ENCODE assay signal across 8 cellular contexts in genomic region chr1:150621497-150622113, GRCh38. TPM values are rescaled to one million over a fixed set of nuclear protein-coding genes. Genes with fewer than 3 reads are reported as not detected.
DNase-seq lines count a peak whose midpoint lies in the region; ATAC-seq and TF ChIP-seq lines count a peak whose summit lies in the region.

No MANE protein-coding gene starts in this region.

- H3K4me2 ChIP-seq in trophoblast cell (ENCODE audit: low read length), result no peak overlapping the region

- H3K4me1 Mint-ChIP-seq in activated T-cell treated with anti-CD3 and anti-CD28 coated beads, Interleukin-2, amount 50 U/mL, for 72 hours (ENCODE audit: low read depth), result peaks cover 77% of the 10 kb centered on the region

- no peak overlapping the region for H4K8ac ChIP-seq in trophoblast cell (ENCODE audit: low read depth, low read length)

- H3K9me3 Mint-ChIP-seq in activated T-cell treated with anti-CD3 and anti-CD28 coated beads, Interleukin-2, amount 50 U/mL, for 72 hours, result no peaks in the 10 kb centered on the region

- H4K91ac ChIP-seq in trophoblast cell (ENCODE audit: low read depth, low read length), result no peak overlapping the region

- H3K4me1 ChIP-seq in trophoblast cell (ENCODE audit: control insufficient read depth in 1 of 2, insufficient read depth in 2 of 2, low read length in 2 of 2), result peaks cover 7 to 8% of the 10 kb centered on the region in 2 experiments

- H3K9me3 ChIP-seq in trophoblast cell (ENCODE audit: insufficient read depth, low read depth, low read length), result no peaks in the 10 kb centered on the region

- WGBS in trophoblast cell (ENCODE audit: extremely low coverage, insufficient coverage, insufficient read length), result no CpG with 5 or more reads among the region's 5 CpGs

- no peaks in the 10 kb centered on the region for H3K79me1 ChIP-seq in trophoblast cell (ENCODE audit: low read length)

- no peak overlapping the region for H3K9ac ChIP-seq in trophoblast cell (ENCODE audit: low read length)

- no peak overlapping the region for H3K14ac ChIP-seq in trophoblast cell (ENCODE audit: low read length)

- no peak overlapping the region for H3K27ac ChIP-seq in trophoblast cell (ENCODE audit: low read depth, low read length)

- peaks cover 29 to 45% of the 10 kb centered on the region in 2 donors for H3K36me3 Mint-ChIP-seq in activated T-cell treated with anti-CD3 and anti-CD28 coated beads, Interleukin-2, amount 50 U/mL, for 72 hours (ENCODE audit: insufficient read depth in 2 of 2)

- no peak overlapping the region for H4K12ac ChIP-seq in trophoblast cell (ENCODE audit: low read depth, low read length)

- no peak overlapping the region for H2BK5ac ChIP-seq in trophoblast cell (ENCODE audit: low read depth, low read length, poor library complexity)

- H3K4me3 Mint-ChIP-seq in activated T-cell treated with anti-CD3 and anti-CD28 coated beads, Interleukin-2, amount 50 U/mL, for 72 hours, result peak overlapping the region; percentile 62 to 75

- peak in 1 of 2 donors; percentile 39 for ATAC-seq in activated T-cell treated with anti-CD3 and anti-CD28 coated beads, Interleukin-2, amount 50 U/mL, for 72 hours (replicated peaks in 1 of 2)
- ATAC-seq in GM21619 (IDR thresholded peaks at IDR 0.05; ENCODE audit: unreplicated experiment) (no peak), HG02852 (IDR thresholded peaks at IDR 0.05; ENCODE audit: unreplicated experiment) (no peak)

- peaks cover 28 to 52% of the 10 kb centered on the region in 2 experiments for H3K36me3 ChIP-seq in trophoblast cell (ENCODE audit: control insufficient read depth in 1 of 2, insufficient read depth in 2 of 2, low read length in 2 of 2)

- H3K27me3 ChIP-seq in trophoblast cell (ENCODE audit: insufficient read depth, low read length), result no peaks in the 10 kb centered on the region

- H3K23ac ChIP-seq in trophoblast cell (ENCODE audit: low read length), result no peak overlapping the region

- TF ChIP-seq CTCF in fibroblast of mammary gland (conservative IDR thresholded peaks at IDR 0.05; ENCODE audit: control insufficient read depth, insufficient read depth, low read depth, low read length), result peak; percentile 73

- peaks cover 2% of the 10 kb centered on the region for H3K79me2 ChIP-seq in trophoblast cell (ENCODE audit: control insufficient read depth, insufficient read depth, low read length, poor library complexity)

- DNase-seq in NCI-H526 (lab: John Stamatoyannopoulos, UW) (peak; percentile 51 to 68), NCI-H526 treated with DMSO at 0.1 percent for 48 hours (lab: John Stamatoyannopoulos, UW) (no peak), NCI-H460 (ENCODE audit: extremely low read depth, low read depth) (peak; percentile 47), fibroblast of mammary gland (ENCODE audit: low read depth) (peak; percentile 84), trophoblast cell (peak; percentile 46 to 71)
- peak; percentile 57 for DNase-seq in activated T-cell treated with anti-CD3 and anti-CD28 coated beads, Interleukin-2, amount 50 U/mL, for 72 hours

- no peaks in the 10 kb centered on the region for H3K27me3 Mint-ChIP-seq in activated T-cell treated with anti-CD3 and anti-CD28 coated beads, Interleukin-2, amount 50 U/mL, for 72 hours (ENCODE audit: low read depth)

- no peak overlapping the region for H2AFZ ChIP-seq in trophoblast cell (ENCODE audit: insufficient read depth, low read length, poor library complexity)

- H3K27ac Mint-ChIP-seq in activated T-cell treated with anti-CD3 and anti-CD28 coated beads, Interleukin-2, amount 50 U/mL, for 72 hours, result peak overlapping the region; percentile 95

- no peak overlapping the region for H3K18ac ChIP-seq in trophoblast cell (ENCODE audit: low read length)

- no peak overlapping the region for H2BK12ac ChIP-seq in trophoblast cell (ENCODE audit: low read length)

- no peak overlapping the region for H3K4me3 ChIP-seq in fibroblast of mammary gland (ENCODE audit: control insufficient read depth, low read depth, low read length)
- H3K4me3 ChIP-seq in trophoblast cell (ENCODE audit: low read depth, low read length), result no peak overlapping the region

- no peak overlapping the region for H2BK120ac ChIP-seq in trophoblast cell (ENCODE audit: insufficient read depth, low read length, poor library complexity)

- H3K4ac ChIP-seq in trophoblast cell (ENCODE audit: low read depth, low read length), result no peak overlapping the region

- peak overlapping the region; percentile 35 for H2AK5ac ChIP-seq in trophoblast cell (ENCODE audit: low read length)

RNA-seq across cellular contexts. Expression of gene ENSA, which starts 7.8 kb away (rescaled TPM):
- total RNA-seq in NCI-H460 (2014; rRNA removed; shearing (Covaris generic)), result 123 and 128 TPM in 2 replicates
- polyA plus RNA-seq in NCI-H460 (2014; cell fraction: nucleus; rRNA removed), result 128 and 134 TPM in 2 replicates
- total RNA-seq in activated T-cell treated with anti-CD3 and anti-CD28 coated beads, Interleukin-2, amount 50 U/mL, for 72 hours, result 100 to 1,000 TPM; 178 to 203 TPM
- 110 and 115 TPM in 2 replicates for polyA plus RNA-seq in trophoblast cell (2013)

RNA-seq across cellular contexts. Expression of gene MCL1, which starts 42.2 kb away (rescaled TPM):
- 489 and 574 TPM in 2 replicates for total RNA-seq in NCI-H460 (2014; rRNA removed; shearing (Covaris generic))
- 343 and 421 TPM in 2 replicates for polyA plus RNA-seq in NCI-H460 (2014; cell fraction: nucleus; rRNA removed)
- 100 to 1,000 TPM; 373 to 495 TPM for total RNA-seq in activated T-cell treated with anti-CD3 and anti-CD28 coated beads, Interleukin-2, amount 50 U/mL, for 72 hours
- polyA plus RNA-seq in trophoblast cell (2013), result 119 and 120 TPM in 2 replicates
